29 cellular contexts compared by ENCODE assay signal in the genomic region with DNA sequence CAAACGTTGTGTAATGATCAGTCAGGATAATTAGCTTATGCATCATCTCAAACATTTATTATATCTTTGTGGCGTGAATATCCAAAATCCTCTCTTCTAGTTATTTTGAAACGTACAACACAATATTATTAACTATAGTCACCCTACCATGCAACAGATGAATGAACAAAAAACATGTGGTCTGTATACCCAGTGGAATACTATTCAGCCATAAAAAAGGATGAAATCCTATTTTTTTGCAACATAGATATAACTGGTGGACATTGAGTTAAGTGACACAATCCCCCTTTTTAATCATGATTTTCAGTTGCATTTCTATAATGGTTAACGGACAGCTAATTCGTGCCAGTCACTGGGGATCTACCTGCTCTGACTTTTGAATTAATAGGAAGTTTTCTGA.
"Had no signal": no experiment of that assay in that cellular context is flagged by ENCODE, and none has a peak within 500 bp of the region (broad histone marks: within the 10 kb centered on the region; RNA-seq: fewer than 3 reads in every experiment).

No MANE protein-coding gene starts in this region.

- H3K9me3 ChIP-seq: ovary, psoas muscle, stomach, thoracic aorta, thyroid gland, tibial nerve, upper lobe of left lung, vagina had no signal

- H3K4me1 ChIP-seq: parathyroid adenoma, psoas muscle, stomach, thyroid gland, tibial nerve, upper lobe of left lung, vagina had no signal

- H3K36me3 Mint-ChIP-seq: naive thymus-derived CD8-positive, alpha-beta T cell; natural killer cell treated with Interleukin-12 subunit alpha and Interleukin-12 subunit beta and Interleukin-15 and Interleukin-18, amount 100 ng/mL, for 72 hours; stimulated activated effector memory CD8-positive, alpha-beta T cell treated with anti-CD3 and anti-CD28 coated beads, Interleukin-12 subunit alpha, Interleukin-12 subunit beta, amount 100 ng/mL, for 72 hours; stimulated activated naive B cell treated with anti-CD40 and anti-IgM and Interleukin-4, amounts not matched to agents 10 μg/mL and 1 μg/mL and 100 μg/mL, for 72 hours had no signal

- H3K27ac Mint-ChIP-seq: naive thymus-derived CD8-positive, alpha-beta T cell; natural killer cell treated with Interleukin-12 subunit alpha and Interleukin-12 subunit beta and Interleukin-15 and Interleukin-18, amount 100 ng/mL, for 72 hours; nephron progenitor cell; progenitor cell of endocrine pancreas; stimulated activated effector memory CD8-positive, alpha-beta T cell treated with anti-CD3 and anti-CD28 coated beads, Interleukin-12 subunit alpha, Interleukin-12 subunit beta, amount 100 ng/mL, for 72 hours; stimulated activated naive B cell treated with anti-CD40 and anti-IgM and Interleukin-4, amounts not matched to agents 10 μg/mL and 1 μg/mL and 100 μg/mL, for 72 hours; stimulated activated naive CD8-positive, alpha-beta T cell treated with anti-CD3 and anti-CD28 coated beads, Interleukin-15, Interleukin-2, amounts not matched to agents 100 ng/mL and 50 ng/mL, for 24 hours had no signal

- H3K79me2 ChIP-seq: parathyroid adenoma had no signal

- H3K27me3 ChIP-seq: ovary, upper lobe of left lung, vagina had no signal

- H3K4me3 Mint-ChIP-seq: naive thymus-derived CD8-positive, alpha-beta T cell; natural killer cell treated with Interleukin-12 subunit alpha and Interleukin-12 subunit beta and Interleukin-15 and Interleukin-18, amount 100 ng/mL, for 72 hours; nephron progenitor cell; neural crest cell; stimulated activated effector memory CD8-positive, alpha-beta T cell treated with anti-CD3 and anti-CD28 coated beads, Interleukin-12 subunit alpha, Interleukin-12 subunit beta, amount 100 ng/mL, for 72 hours; stimulated activated naive B cell treated with anti-CD40 and anti-IgM and Interleukin-4, amounts not matched to agents 10 μg/mL and 1 μg/mL and 100 μg/mL, for 72 hours; stimulated activated naive CD8-positive, alpha-beta T cell treated with anti-CD3 and anti-CD28 coated beads, Interleukin-15, Interleukin-2, amounts not matched to agents 100 ng/mL and 50 ng/mL, for 24 hours had no signal

- H3K9ac ChIP-seq: parathyroid adenoma had no signal

- ATAC-seq: naive thymus-derived CD8-positive, alpha-beta T cell; natural killer cell treated with Interleukin-12 subunit alpha and Interleukin-12 subunit beta and Interleukin-15 and Interleukin-18, amount 100 ng/mL, for 72 hours; psoas muscle; right cardiac atrium; sciatic nerve; stimulated activated effector memory CD8-positive, alpha-beta T cell treated with anti-CD3 and anti-CD28 coated beads, Interleukin-12 subunit alpha, Interleukin-12 subunit beta, amount 100 ng/mL, for 72 hours; stimulated activated naive B cell treated with anti-CD40 and anti-IgM and Interleukin-4, amounts not matched to agents 10 μg/mL and 1 μg/mL and 100 μg/mL, for 72 hours had no signal

- H3K27ac ChIP-seq: ovary, parathyroid adenoma, psoas muscle, stomach, thoracic aorta, thyroid gland, tibial nerve, upper lobe of left lung, vagina had no signal

- H2AFZ ChIP-seq: parathyroid adenoma had no signal

- DNase-seq: naive thymus-derived CD8-positive, alpha-beta T cell; nephron progenitor cell; occipital lobe; ovary; posterior cingulate gyrus; psoas muscle; right cardiac atrium; small intestine; stimulated activated CD4-positive, alpha-beta T cell treated with anti-CD3 and anti-CD28 coated beads, Interleukin-15, amount 100 ng/mL, for 24 hours; stimulated activated CD4-positive, alpha-beta T cell treated with anti-CD3 and anti-CD28 coated beads, Interleukin-2, amount 100 ng/mL, for 24 hours; stimulated activated CD4-positive, alpha-beta T cell treated with anti-CD3 and anti-CD28 coated beads, Interleukin-2, amount 100 ng/mL, for 48 hours; stimulated activated CD4-positive, alpha-beta T cell treated with anti-CD3 and anti-CD28 coated beads, Interleukin-4, amount 100 ng/mL, for 24 hours; stimulated activated naive B cell treated with anti-CD40 and anti-IgM and Interleukin-4, amounts not matched to agents 10 μg/mL and 1 μg/mL and 100 μg/mL, for 72 hours; stimulated activated naive CD4-positive, alpha-beta T cell treated with Interleukin-2 at 50 U/mL for 16 hours; stomach; thyroid gland; trophoblast cell; upper lobe of left lung had no signal

- FAIRE-seq: small intestine, urothelium cell line had no signal

- H3K9me3 Mint-ChIP-seq: naive thymus-derived CD8-positive, alpha-beta T cell; natural killer cell treated with Interleukin-12 subunit alpha and Interleukin-12 subunit beta and Interleukin-15 and Interleukin-18, amount 100 ng/mL, for 72 hours; nephron progenitor cell; neural crest cell; stimulated activated effector memory CD8-positive, alpha-beta T cell treated with anti-CD3 and anti-CD28 coated beads, Interleukin-12 subunit alpha, Interleukin-12 subunit beta, amount 100 ng/mL, for 72 hours; stimulated activated naive B cell treated with anti-CD40 and anti-IgM and Interleukin-4, amounts not matched to agents 10 μg/mL and 1 μg/mL and 100 μg/mL, for 72 hours; stimulated activated naive CD8-positive, alpha-beta T cell treated with anti-CD3 and anti-CD28 coated beads, Interleukin-15, Interleukin-2, amounts not matched to agents 100 ng/mL and 50 ng/mL, for 24 hours had no signal

- H3K4me1 Mint-ChIP-seq: naive thymus-derived CD8-positive, alpha-beta T cell; stimulated activated effector memory CD8-positive, alpha-beta T cell treated with anti-CD3 and anti-CD28 coated beads, Interleukin-12 subunit alpha, Interleukin-12 subunit beta, amount 100 ng/mL, for 72 hours; stimulated activated naive B cell treated with anti-CD40 and anti-IgM and Interleukin-4, amounts not matched to agents 10 μg/mL and 1 μg/mL and 100 μg/mL, for 72 hours had no signal

- H3K4me3 ChIP-seq: ovary, psoas muscle, stomach, thoracic aorta, thyroid gland, tibial nerve, upper lobe of left lung, vagina had no signal

- H3K36me3 ChIP-seq: ovary, stomach, thoracic aorta, thyroid gland, tibial nerve, upper lobe of left lung, vagina had no signal
